ENCODE assay signal across 22 cellular contexts in genomic region chrX:153880440-153880815, GRCh38. TPM values are rescaled to one million over a fixed set of nuclear protein-coding genes. Genes with fewer than 3 reads are reported as not detected.
"Had no signal": no experiment of that assay in that cellular context is flagged by ENCODE, and none has a peak within 500 bp of the region (broad histone marks: within the 10 kb centered on the region; RNA-seq: fewer than 3 reads in every experiment).

No MANE protein-coding gene starts in this region.

- H3K27ac ChIP-seq: ascending aorta, breast epithelium, epithelial cell of prostate, heart left ventricle, lower lobe of right lung, psoas muscle, right lobe of liver, stomach, testis, upper lobe of left lung had no signal

- DNase-seq: activated CD4-positive, alpha-beta T cell treated with anti-CD3 and anti-CD28 coated beads, Interleukin-2, amount 50 U/mL, for 4 hours; activated CD4-positive, CD25-positive, alpha-beta regulatory T cell treated with anti-CD3 and anti-CD28 coated beads, Interleukin-2, amount 50 U/mL, for 72 hours; activated naive CD4-positive, alpha-beta T cell treated with anti-CD3 and anti-CD28 coated beads, Interleukin-2, amount 10 ng/mL, durations not matched to agents 7 days and 5 days; activated T-cell treated with anti-CD3 and anti-CD28 coated beads, Interleukin-2, amount 50 U/mL, for 24 hours; effector memory CD8-positive, alpha-beta T cell; immature natural killer cell; lower lobe of right lung; nephron progenitor cell; right lobe of liver; stimulated activated CD4-positive, alpha-beta T cell treated with anti-CD3 and anti-CD28 coated beads, Interleukin-1b, Interleukin-23, amount 100 ng/mL, for 48 hours; stomach; testis; upper lobe of left lung had no signal

- FAIRE-seq: frontal cortex had no signal

- H3K4me1 ChIP-seq: ascending aorta, breast epithelium, psoas muscle, right lobe of liver, testis had no signal

- H3K9me3 ChIP-seq: ascending aorta, breast epithelium, heart left ventricle, lower lobe of right lung, psoas muscle, right lobe of liver, stomach, testis, upper lobe of left lung had no signal

- ATAC-seq: effector memory CD8-positive, alpha-beta T cell; heart left ventricle; lower lobe of right lung; psoas muscle; right lobe of liver had no signal

- H3K27me3 ChIP-seq: testis had no signal

- H3K36me3 ChIP-seq: ascending aorta, breast epithelium, heart left ventricle, lower lobe of right lung, right lobe of liver, stomach, upper lobe of left lung had no signal

- H3K4me3 ChIP-seq: ascending aorta, breast epithelium, heart left ventricle, lower lobe of right lung, psoas muscle, right lobe of liver, stomach, testis, upper lobe of left lung had no signal

RNA-seq across cellular contexts. Expression of gene L1CAM, which starts 5.5 kb away (rescaled TPM):
- polyA plus RNA-seq: immature natural killer cell had no signal

RNA-seq across cellular contexts. Expression of gene AVPR2, which starts 24.0 kb away (rescaled TPM):
- total RNA-seq: cerebellum, frontal cortex, mesothelial cell of epicardium, osteocyte had no signal
- polyA plus RNA-seq: immature natural killer cell had no signal
